ENCODE assay signal across 8 cellular contexts in genomic region chr1:172299515-172299914, GRCh38.
"Had no signal": no experiment of that assay in that cellular context is flagged by ENCODE, and none has a peak within 500 bp of the region (broad histone marks: within the 10 kb centered on the region; RNA-seq: fewer than 3 reads in every experiment).

No MANE protein-coding gene starts in this region.

- H3K9ac ChIP-seq: KMS-11 had no signal

- ATAC-seq: HepG2 had no signal

- FAIRE-seq: HepG2, HTR-8/SVneo had no signal

- H3K4me3 Mint-ChIP-seq: IgD-negative memory B cell had no signal

- DNase-seq: IMR-90, KBM-7, KG1 had no signal

- H3K27ac ChIP-seq: HL-60, KMS-11 had no signal

- H3K36me3 Mint-ChIP-seq: IgD-negative memory B cell had no signal

- H3K4me2 ChIP-seq: KMS-11 had no signal
